In genomic region chr21:31660134-31660565, GRCh38 we compare ENCODE assay signal across 8 cellular contexts. TPM values are rescaled to one million over a fixed set of nuclear protein-coding genes. Genes with fewer than 3 reads are reported as not detected.
DNase-seq lines count a peak whose midpoint lies in the region; ATAC-seq lines count a peak whose summit lies in the region.

No MANE protein-coding gene starts in this region.

- DNase-seq in Daoy (ENCODE audit: low read depth): peak; percentile 63
- no peak for DNase-seq in T-helper 2 cell treated with Interferon-gamma antibody and Interleukin-4, amounts not matched to agents 5 μg/mL and 100 μg/mL, for 36 hours (ENCODE audit: low spot score)
- DNase-seq in fibroblast of gingiva (ENCODE audit: low read depth): peak; percentile 19
- peak in 5 of 10 donors; percentile 30 to 64 (median 41) for DNase-seq in naive thymus-derived CD8-positive, alpha-beta T cell
- no peak for DNase-seq in cerebellar cortex (ENCODE audit: low spot score)
- DNase-seq in OCI-M2 (lab: John Stamatoyannopoulos, UW; ENCODE audit: unreplicated experiment): no peak

- no peaks in the 10 kb centered on the region for H3K27me3 Mint-ChIP-seq in T-helper 2 cell treated with Interferon-gamma antibody and Interleukin-4, amounts not matched to agents 5 μg/mL and 100 μg/mL, for 36 hours (ENCODE audit: low read depth)
- no peaks in the 10 kb centered on the region for H3K27me3 Mint-ChIP-seq in naive thymus-derived CD8-positive, alpha-beta T cell

- POLR2A ChIA-PET in naive thymus-derived CD8-positive, alpha-beta T cell (lab: Charles Lee): interaction anchor here (0.6 to 1.6 kb wide), 3 partner anchors 11 to 90 kb away, joined by 3 to 5 read pairs (median 4); no protein-coding TSS in a partner anchor

- peaks cover 51% of the 10 kb centered on the region for H3K4me1 Mint-ChIP-seq in T-helper 2 cell treated with Interferon-gamma antibody and Interleukin-4, amounts not matched to agents 5 μg/mL and 100 μg/mL, for 36 hours (ENCODE audit: low read depth)
- H3K4me1 Mint-ChIP-seq in naive thymus-derived CD8-positive, alpha-beta T cell: peaks cover 23 to 77% (median 69%) of the 10 kb centered on the region in 4 donors

- peak overlapping the region; percentile 88 for H3K27ac Mint-ChIP-seq in T-helper 2 cell treated with Interferon-gamma antibody and Interleukin-4, amounts not matched to agents 5 μg/mL and 100 μg/mL, for 36 hours
- peak overlapping the region; percentile 90 to 99 (median 94) for H3K27ac Mint-ChIP-seq in naive thymus-derived CD8-positive, alpha-beta T cell

- H3K36me3 Mint-ChIP-seq in T-helper 2 cell treated with Interferon-gamma antibody and Interleukin-4, amounts not matched to agents 5 μg/mL and 100 μg/mL, for 36 hours (ENCODE audit: low read depth): peaks cover 31% of the 10 kb centered on the region
- H3K36me3 Mint-ChIP-seq in naive thymus-derived CD8-positive, alpha-beta T cell: peaks cover 0 to 36% (median 8%) of the 10 kb centered on the region in 3 donors

- peaks cover 3% of the 10 kb centered on the region for H3K9me3 Mint-ChIP-seq in T-helper 2 cell treated with Interferon-gamma antibody and Interleukin-4, amounts not matched to agents 5 μg/mL and 100 μg/mL, for 36 hours
- H3K9me3 Mint-ChIP-seq in naive thymus-derived CD8-positive, alpha-beta T cell: no peaks in the 10 kb centered on the region

- H3K4me3 Mint-ChIP-seq in T-helper 2 cell treated with Interferon-gamma antibody and Interleukin-4, amounts not matched to agents 5 μg/mL and 100 μg/mL, for 36 hours: peak overlapping the region; percentile 91
- H3K4me3 Mint-ChIP-seq in naive thymus-derived CD8-positive, alpha-beta T cell: peak overlapping the region; percentile 88 to 98 (median 93)

- ATAC-seq in GM19438 (IDR thresholded peaks at IDR 0.05; ENCODE audit: low read depth, unreplicated experiment): peak; percentile 37
- peak; percentile 30 for ATAC-seq in HG03442 (IDR thresholded peaks at IDR 0.05; ENCODE audit: unreplicated experiment)
- peak; percentile 24 to 26 for ATAC-seq in naive thymus-derived CD8-positive, alpha-beta T cell

RNA-seq across cellular contexts. Expression of gene SOD1, which starts 0.7 kb away (rescaled TPM):
- 481 and 556 TPM in 2 replicates for total RNA-seq in Daoy (2014; rRNA removed; shearing (Covaris generic))
- total RNA-seq in naive thymus-derived CD8-positive, alpha-beta T cell: 100 to 1,000 TPM; 199 to 211 TPM
- 100 to 1,000 TPM; 566 to 661 (median 623) TPM for polyA plus RNA-seq in naive thymus-derived CD8-positive, alpha-beta T cell

Comparison
In these comparisons a context has a peak if more than half of its experiments do, and no peak if none do; other contexts are left out.
1. DNase-seq: peak in Daoy (single experiment) and fibroblast of gingiva (single experiment); none in T-helper 2 cell treated with Interferon-gamma antibody and Interleukin-4, amounts not matched to agents 5 μg/mL and 100 μg/mL, for 36 hours (single experiment), cerebellar cortex (single experiment) and OCI-M2 (single experiment).
2. Peak in every context shown above with its lines, with median percentiles within 50 percentile points of each other: ATAC-seq.